Comparison of ENCODE assay signal across 17 cellular contexts in genomic region chr6:43081043-43081442, GRCh38.
"Had no signal": no experiment of that assay in that cellular context is flagged by ENCODE, and none has a peak within 500 bp of the region (broad histone marks: within the 10 kb centered on the region; RNA-seq: fewer than 3 reads in every experiment).

No MANE protein-coding gene starts in this region.

- H3K9me3 Mint-ChIP-seq: activated B cell treated with CpG ODN at 0.5 μM for 24 hours; activated CD4-positive, alpha-beta memory T cell treated with anti-CD3 and anti-CD28 coated beads for 36 hours; dendritic cell treated with granulocyte-macrophage colony-stimulating factor and Interleukin-4, amounts not matched to agents 40 ng/mL and 50 ng/mL, for 4 days; memory B cell; natural killer cell; T-cell had no signal

- H3K4me3 ChIP-seq: hepatocyte, tibial artery, uterus had no signal

- H3K4me1 ChIP-seq: uterus had no signal

- H3K36me3 Mint-ChIP-seq: activated CD4-positive, alpha-beta memory T cell treated with anti-CD3 and anti-CD28 coated beads for 36 hours; activated naive CD8-positive, alpha-beta T cell; memory B cell; natural killer cell; T-cell had no signal

- H3K27me3 ChIP-seq: hepatocyte, uterus had no signal

- H3K4me3 Mint-ChIP-seq: activated B cell treated with CpG ODN at 0.5 μM for 24 hours; activated CD4-positive, alpha-beta memory T cell treated with anti-CD3 and anti-CD28 coated beads for 36 hours; activated naive CD8-positive, alpha-beta T cell; dendritic cell treated with granulocyte-macrophage colony-stimulating factor and Interleukin-4, amounts not matched to agents 40 ng/mL and 50 ng/mL, for 4 days; memory B cell; natural killer cell; T-cell had no signal

- H3K27ac ChIP-seq: hepatocyte, tibial artery, uterus had no signal

- H3K4me2 ChIP-seq: hepatocyte had no signal

- ATAC-seq: natural killer cell; stimulated activated naive CD8-positive, alpha-beta T cell treated with anti-CD3 and anti-CD28 coated beads, Interleukin-15, Interleukin-2, amounts not matched to agents 100 U/mL and 50 U/mL, for 24 hours; T-cell had no signal

- H3K9me3 ChIP-seq: tibial artery, uterus had no signal

- H3K27ac Mint-ChIP-seq: activated B cell treated with CpG ODN at 0.5 μM for 24 hours; activated CD4-positive, alpha-beta memory T cell treated with anti-CD3 and anti-CD28 coated beads for 36 hours; activated naive CD8-positive, alpha-beta T cell; dendritic cell treated with granulocyte-macrophage colony-stimulating factor and Interleukin-4, amounts not matched to agents 40 ng/mL and 50 ng/mL, for 4 days; memory B cell; natural killer cell; T-cell had no signal

- H3K36me3 ChIP-seq: tibial artery, uterus had no signal

- H3K4me1 Mint-ChIP-seq: natural killer cell had no signal

- DNase-seq: activated B cell treated with CpG ODN at 0.5 μM for 24 hours; activated CD4-positive, alpha-beta memory T cell treated with anti-CD3 and anti-CD28 coated beads for 36 hours; activated CD4-positive, alpha-beta T cell treated with anti-CD3 and anti-CD28 coated beads for 4 hours; activated T-cell treated with anti-CD3 and anti-CD28 coated beads for 4 hours; effector CD8-positive, alpha-beta T cell; foreskin fibroblast; natural killer cell; occipital lobe; stimulated activated naive CD8-positive, alpha-beta T cell treated with anti-CD3 and anti-CD28 coated beads, Interleukin-15, Interleukin-2, amounts not matched to agents 100 U/mL and 50 U/mL, for 24 hours; substantia nigra; T-cell; tibial artery; uterus had no signal
